In genomic region chrX:149010026-149010898, GRCh38 we compare ENCODE assay signal across 16 cellular contexts.
"Had no signal": no experiment of that assay in that cellular context is flagged by ENCODE, and none has a peak within 500 bp of the region (broad histone marks: within the 10 kb centered on the region; RNA-seq: fewer than 3 reads in every experiment).

No MANE protein-coding gene starts in this region.

- ATAC-seq: activated naive CD8-positive, alpha-beta T cell treated with anti-CD3 and anti-CD28 coated beads, Interleukin-2, amount 50 U/mL, for 24 hours; esophagus mucosa; left lobe of liver; natural killer cell; right lobe of liver; stimulated activated memory B cell treated with anti-CD40 and anti-IgM and Interleukin-4, amounts not matched to agents 10 μg/mL and 1 μg/mL and 100 μg/mL, for 72 hours had no signal

- H3K36me3 ChIP-seq: ascending aorta, cardiac muscle cell, prostate gland, right lobe of liver, spleen had no signal

- DNase-seq: activated CD4-positive, alpha-beta T cell treated with anti-CD3 and anti-CD28 coated beads, Interleukin-2, amount 50 U/mL, for 48 hours; activated CD4-positive, CD25-positive, alpha-beta regulatory T cell treated with anti-CD3 and anti-CD28 coated beads, Interleukin-2, amount 50 U/mL, for 72 hours; activated naive CD4-positive, alpha-beta T cell; activated naive CD8-positive, alpha-beta T cell treated with anti-CD3 and anti-CD28 coated beads, Interleukin-2, amount 50 U/mL, for 24 hours; immature natural killer cell; natural killer cell; right lobe of liver; spleen; stimulated activated CD4-positive, alpha-beta T cell treated with anti-CD3 and anti-CD28 coated beads, Interleukin-1b, Interleukin-23, amount 100 ng/mL, for 48 hours; trophoblast cell had no signal

- H3K4me3 ChIP-seq: ascending aorta, cardiac muscle cell, prostate gland, right lobe of liver, spleen had no signal

- H3K9me3 ChIP-seq: ascending aorta, prostate gland, right lobe of liver, spleen had no signal

- H3K4me1 ChIP-seq: ascending aorta, prostate gland, right lobe of liver, spleen had no signal

- H3K27ac ChIP-seq: ascending aorta, cardiac muscle cell, prostate gland, right lobe of liver, spleen had no signal

- H3K27me3 ChIP-seq: ascending aorta, cardiac muscle cell, right lobe of liver, spleen had no signal
